ENCODE assay signal across 8 cellular contexts in the genomic region with DNA sequence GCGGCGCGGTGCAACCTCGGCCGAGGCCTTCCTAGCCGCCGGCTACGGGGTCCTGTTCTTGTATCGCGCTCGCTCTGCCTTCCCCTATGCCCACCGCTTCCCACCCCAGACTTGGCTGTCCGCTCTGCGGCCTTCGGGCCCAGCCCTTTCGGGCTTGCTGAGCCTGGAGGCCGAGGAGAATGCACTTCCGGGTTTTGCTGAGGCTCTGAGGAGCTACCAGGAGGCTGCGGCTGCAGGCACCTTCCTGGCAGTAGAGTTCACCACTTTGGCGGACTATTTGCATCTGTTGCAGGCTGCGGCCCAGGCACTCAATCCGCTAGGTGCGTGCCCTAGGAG. TPM values are rescaled to one million over a fixed set of nuclear protein-coding genes. Genes with fewer than 3 reads are reported as not detected.
A peak's percentile ranks its signal among the peaks of the same experiment; 100 is the strongest.
DNase-seq lines count a peak whose midpoint lies in the region; ATAC-seq and TF ChIP-seq lines count a peak whose summit lies in the region.

No MANE protein-coding gene starts in this region.

- H3K27ac Mint-ChIP-seq in WTC11: peak overlapping the region; percentile 84
- H3K27ac Mint-ChIP-seq in dendritic cell treated with granulocyte-macrophage colony-stimulating factor and Interleukin-4, amounts not matched to agents 40 ng/mL and 50 ng/mL, for 4 days: peak overlapping the region; percentile 90

- peak overlapping the region; percentile 76 for H3K4me3 ChIP-seq in lower leg skin (ENCODE audit: low read depth, poor library complexity, severe bottlenecking)

- CTCF ChIA-PET in WTC11 (lab: Charles Lee): interaction anchor here (0.9 to 1.2 kb wide), 4 partner anchors 18 to 300 kb away, joined by 3 to 6 read pairs (median 3); a partner anchor contains a TSS

- H3K9me3 Mint-ChIP-seq in WTC11: no peaks in the 10 kb centered on the region
- no peaks in the 10 kb centered on the region for H3K9me3 Mint-ChIP-seq in dendritic cell treated with granulocyte-macrophage colony-stimulating factor and Interleukin-4, amounts not matched to agents 40 ng/mL and 50 ng/mL, for 4 days

- no peak for TF ChIP-seq POLR2A in lower leg skin (IDR thresholded peaks at IDR 0.05)

- peaks cover 29% of the 10 kb centered on the region for H3K36me3 Mint-ChIP-seq in WTC11
- H3K36me3 Mint-ChIP-seq in dendritic cell treated with granulocyte-macrophage colony-stimulating factor and Interleukin-4, amounts not matched to agents 40 ng/mL and 50 ng/mL, for 4 days (ENCODE audit: low read depth): peaks cover 61% of the 10 kb centered on the region

- POLR2A ChIA-PET in WTC11 (lab: Charles Lee): no interaction called here

- intact Hi-C loops in dendritic cell treated with granulocyte-macrophage colony-stimulating factor and Interleukin-4, amounts not matched to agents 40 ng/mL and 50 ng/mL, for 4 days (cut with micrococcal nuclease): loop anchor here (1.0 kb wide), 1 partner anchor 226 kb away; a partner anchor contains a TSS
- intact Hi-C loops in lower leg skin (cut with DNase I; ENCODE audit: low total_unique reads): no loop called here

- WGBS in lower leg skin, 2 donors: 1% methylated on average over 14 to 23 of the region's 23 CpGs

- ATAC-seq in HG02610 (IDR thresholded peaks at IDR 0.05; ENCODE audit: unreplicated experiment) (peak; percentile 56), WTC11 (peak; percentile 66)

- TF ChIP-seq CTCF in WTC11 (IDR thresholded peaks at IDR 0.05) (no peak), lower leg skin (IDR thresholded peaks at IDR 0.05) (no peak)

- peaks cover 6% of the 10 kb centered on the region; the same call in 1 of the 2 replicates for H3K27me3 Mint-ChIP-seq in WTC11 (ENCODE audit: low read depth)
- no peaks in the 10 kb centered on the region for H3K27me3 Mint-ChIP-seq in dendritic cell treated with granulocyte-macrophage colony-stimulating factor and Interleukin-4, amounts not matched to agents 40 ng/mL and 50 ng/mL, for 4 days

- peaks cover 17% of the 10 kb centered on the region for H3K4me1 Mint-ChIP-seq in WTC11
- H3K4me1 Mint-ChIP-seq in dendritic cell treated with granulocyte-macrophage colony-stimulating factor and Interleukin-4, amounts not matched to agents 40 ng/mL and 50 ng/mL, for 4 days (ENCODE audit: low read depth): peaks cover 43% of the 10 kb centered on the region

- peak; percentile 47 for DNase-seq in NCI-H1436 (lab: John Stamatoyannopoulos, UW)
- no peak for DNase-seq in NCI-H1436 treated with DMSO at 0.1 percent for 48 hours (lab: John Stamatoyannopoulos, UW)
- peak; percentile 65 for DNase-seq in NCI-H1092 (lab: John Stamatoyannopoulos, UW)
- DNase-seq in WTC11 (ENCODE audit: low spot score): no peak
- DNase-seq in lower leg skin (ENCODE audit: low spot score in 2 of 2): peak; percentile 27 to 85
- DNase-seq in stimulated activated CD4-positive, alpha-beta T cell treated with anti-CD3 and anti-CD28 coated beads, TNF-alpha, amount 100 ng/mL, for 48 hours (ENCODE audit: low read depth in 3 of 3): peak; percentile 12 to 44 (median 36)

- peak overlapping the region; percentile 95 for H3K4me3 Mint-ChIP-seq in WTC11
- peak overlapping the region; percentile 84 for H3K4me3 Mint-ChIP-seq in dendritic cell treated with granulocyte-macrophage colony-stimulating factor and Interleukin-4, amounts not matched to agents 40 ng/mL and 50 ng/mL, for 4 days

TF ChIP-seq in WTC11, 78 proteins besides CTCF, POLR2A, EP300 and RAD21:
- TF ChIP-seq FOXK1 (CRISPR knock-in tag; IDR thresholded peaks at IDR 0.05) (no peak), TP53 (CRISPR knock-in tag; IDR thresholded peaks at IDR 0.05) (0 out of 2 replicates have a peak, but pooled peaks have one; percentile 3), NFE2L1 (CRISPR knock-in tag; IDR thresholded peaks at IDR 0.05) (0 out of 2 replicates have a peak, but pooled peaks have one; percentile 36), ZNF396 (CRISPR knock-in tag; IDR thresholded peaks at IDR 0.05; ENCODE audit: borderline replicate concordance) (no peak), ZNF121 (CRISPR knock-in tag; IDR thresholded peaks at IDR 0.05) (no peak), ZBTB21 (CRISPR knock-in tag; IDR thresholded peaks at IDR 0.05; ENCODE audit: borderline replicate concordance) (0 out of 2 replicates have a peak, but pooled peaks have one; percentile 4), ZNF263 (CRISPR knock-in tag; IDR thresholded peaks at IDR 0.05; ENCODE audit: low read depth) (no peak), SMAD3 (CRISPR knock-in tag; IDR thresholded peaks at IDR 0.05; ENCODE audit: borderline replicate concordance) (0 out of 2 replicates have a peak, but pooled peaks have one; percentile 8)
- TF ChIP-seq, protein P1, sequence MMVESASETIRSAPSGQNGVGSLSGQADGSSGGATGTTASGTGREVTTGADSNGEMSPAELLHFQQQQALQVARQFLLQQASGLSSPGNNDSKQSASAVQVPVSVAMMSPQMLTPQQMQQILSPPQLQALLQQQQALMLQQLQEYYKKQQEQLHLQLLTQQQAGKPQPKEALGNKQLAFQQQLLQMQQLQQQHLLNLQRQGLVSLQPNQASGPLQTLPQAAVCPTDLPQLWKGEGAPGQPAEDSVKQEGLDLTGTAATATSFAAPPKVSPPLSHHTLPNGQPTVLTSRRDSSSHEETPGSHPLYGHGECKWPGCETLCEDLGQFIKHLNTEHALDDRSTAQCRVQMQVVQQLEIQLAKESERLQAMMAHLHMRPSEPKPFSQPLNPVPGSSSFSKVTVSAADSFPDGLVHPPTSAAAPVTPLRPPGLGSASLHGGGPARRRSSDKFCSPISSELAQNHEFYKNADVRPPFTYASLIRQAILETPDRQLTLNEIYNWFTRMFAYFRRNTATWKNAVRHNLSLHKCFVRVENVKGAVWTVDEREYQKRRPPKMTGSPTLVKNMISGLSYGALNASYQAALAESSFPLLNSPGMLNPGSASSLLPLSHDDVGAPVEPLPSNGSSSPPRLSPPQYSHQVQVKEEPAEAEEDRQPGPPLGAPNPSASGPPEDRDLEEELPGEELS (CRISPR knock-in tag; IDR thresholded peaks at IDR 0.05): no peak
- TF ChIP-seq, protein P2, sequence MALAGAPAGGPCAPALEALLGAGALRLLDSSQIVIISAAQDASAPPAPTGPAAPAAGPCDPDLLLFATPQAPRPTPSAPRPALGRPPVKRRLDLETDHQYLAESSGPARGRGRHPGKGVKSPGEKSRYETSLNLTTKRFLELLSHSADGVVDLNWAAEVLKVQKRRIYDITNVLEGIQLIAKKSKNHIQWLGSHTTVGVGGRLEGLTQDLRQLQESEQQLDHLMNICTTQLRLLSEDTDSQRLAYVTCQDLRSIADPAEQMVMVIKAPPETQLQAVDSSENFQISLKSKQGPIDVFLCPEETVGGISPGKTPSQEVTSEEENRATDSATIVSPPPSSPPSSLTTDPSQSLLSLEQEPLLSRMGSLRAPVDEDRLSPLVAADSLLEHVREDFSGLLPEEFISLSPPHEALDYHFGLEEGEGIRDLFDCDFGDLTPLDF (CRISPR knock-in tag; IDR thresholded peaks at IDR 0.05): no peak
- TF ChIP-seq, protein P3, sequence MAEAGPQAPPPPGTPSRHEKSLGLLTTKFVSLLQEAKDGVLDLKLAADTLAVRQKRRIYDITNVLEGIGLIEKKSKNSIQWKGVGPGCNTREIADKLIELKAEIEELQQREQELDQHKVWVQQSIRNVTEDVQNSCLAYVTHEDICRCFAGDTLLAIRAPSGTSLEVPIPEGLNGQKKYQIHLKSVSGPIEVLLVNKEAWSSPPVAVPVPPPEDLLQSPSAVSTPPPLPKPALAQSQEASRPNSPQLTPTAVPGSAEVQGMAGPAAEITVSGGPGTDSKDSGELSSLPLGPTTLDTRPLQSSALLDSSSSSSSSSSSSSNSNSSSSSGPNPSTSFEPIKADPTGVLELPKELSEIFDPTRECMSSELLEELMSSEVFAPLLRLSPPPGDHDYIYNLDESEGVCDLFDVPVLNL (CRISPR knock-in tag; IDR thresholded peaks at IDR 0.05; ENCODE audit: borderline replicate concordance, low read depth): peak; percentile 65; the same call in 1 of the 2 replicates
- TF ChIP-seq, protein P4, sequence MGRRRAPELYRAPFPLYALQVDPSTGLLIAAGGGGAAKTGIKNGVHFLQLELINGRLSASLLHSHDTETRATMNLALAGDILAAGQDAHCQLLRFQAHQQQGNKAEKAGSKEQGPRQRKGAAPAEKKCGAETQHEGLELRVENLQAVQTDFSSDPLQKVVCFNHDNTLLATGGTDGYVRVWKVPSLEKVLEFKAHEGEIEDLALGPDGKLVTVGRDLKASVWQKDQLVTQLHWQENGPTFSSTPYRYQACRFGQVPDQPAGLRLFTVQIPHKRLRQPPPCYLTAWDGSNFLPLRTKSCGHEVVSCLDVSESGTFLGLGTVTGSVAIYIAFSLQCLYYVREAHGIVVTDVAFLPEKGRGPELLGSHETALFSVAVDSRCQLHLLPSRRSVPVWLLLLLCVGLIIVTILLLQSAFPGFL (CRISPR knock-in tag; IDR thresholded peaks at IDR 0.05; ENCODE audit: borderline replicate concordance): no peak

RNA-seq across cellular contexts. Expression of a gene that starts 0.4 kb away (rescaled TPM):
- total RNA-seq in WTC11 (2021): 35.1 to 40.2 TPM (median 36.8 TPM) in 3 replicates
- 100 to 1,000 TPM in 2 of 4 donors, 10 to 100 TPM in 2; 68.5 to 115 (median 89.7) TPM for total RNA-seq in lower leg skin

RNA-seq across cellular contexts. Expression of a gene that starts 0.9 kb away (rescaled TPM):
- 0.63 to 1.4 TPM (median 0.89 TPM) in 3 replicates for total RNA-seq in WTC11 (2021)
- 1 to 10 TPM in 1 of 4 donors, under 1 TPM in 2, not detected in 1; 0.25 to 8.0 (median 0.42) TPM for total RNA-seq in lower leg skin

RNA-seq across cellular contexts. Expression of a gene that starts 6.4 kb away (rescaled TPM):
- total RNA-seq in WTC11 (2021) (0.71 to 2.1 TPM (median 0.92 TPM) in 3 replicates), lower leg skin (1 to 10 TPM in 2 of 4 donors, under 1 TPM in 2; 0.38 to 2.2 (median 1.0) TPM)

Comparison
In these comparisons a context has a peak if more than half of its experiments do, and no peak if none do; other contexts are left out.
1. DNase-seq: peak in NCI-H1436 (single experiment), NCI-H1092 (single experiment), lower leg skin (2 of 2) and stimulated activated CD4-positive, alpha-beta T cell treated with anti-CD3 and anti-CD28 coated beads, TNF-alpha, amount 100 ng/mL, for 48 hours (3 of 3); none in NCI-H1436 treated with DMSO at 0.1 percent for 48 hours (single experiment) and WTC11 (single experiment).